Comparison of ENCODE assay signal across 8 cellular contexts in genomic region chr11:44623716-44624491, GRCh38. TPM values are rescaled to one million over a fixed set of nuclear protein-coding genes. Genes with fewer than 3 reads are reported as not detected.
A peak's percentile ranks its signal among the peaks of the same experiment; 100 is the strongest.
DNase-seq lines count a peak whose midpoint lies in the region; ATAC-seq, FAIRE-seq and TF ChIP-seq lines count a peak whose summit lies in the region.

No MANE protein-coding gene starts in this region.

- 75 to 96% methylated on average over 2 to 8 of the region's 8 CpGs for WGBS in testis, 2 donors

- H3K36me3 Mint-ChIP-seq in T-helper 1 cell treated with Interleukin-12 subunit alpha and Interleukin-12 subunit beta and Interleukin-4 antibody, amounts not matched to agents 30 μg/mL and 1 μg/mL, for 36 hours (ENCODE audit: low read depth): peaks cover 39% of the 10 kb centered on the region
- peaks cover 0 to 6% of the 10 kb centered on the region in 2 donors for H3K36me3 Mint-ChIP-seq in activated T-cell treated with anti-CD3 and anti-CD28 coated beads, Interleukin-2, amount 50 U/mL, for 72 hours (ENCODE audit: insufficient read depth in 2 of 2)
- no peaks in the 10 kb centered on the region for H3K36me3 Mint-ChIP-seq in immature natural killer cell

- H3K4me3 Mint-ChIP-seq in T-helper 1 cell treated with Interleukin-12 subunit alpha and Interleukin-12 subunit beta and Interleukin-4 antibody, amounts not matched to agents 30 μg/mL and 1 μg/mL, for 36 hours: no peak overlapping the region
- no peak overlapping the region for H3K4me3 Mint-ChIP-seq in activated T-cell treated with anti-CD3 and anti-CD28 coated beads, Interleukin-2, amount 50 U/mL, for 72 hours
- no peak overlapping the region for H3K4me3 Mint-ChIP-seq in immature natural killer cell

- peaks cover 28% of the 10 kb centered on the region for H3K4me1 Mint-ChIP-seq in T-helper 1 cell treated with Interleukin-12 subunit alpha and Interleukin-12 subunit beta and Interleukin-4 antibody, amounts not matched to agents 30 μg/mL and 1 μg/mL, for 36 hours (ENCODE audit: low read depth)
- peaks cover 28% of the 10 kb centered on the region for H3K4me1 Mint-ChIP-seq in activated T-cell treated with anti-CD3 and anti-CD28 coated beads, Interleukin-2, amount 50 U/mL, for 72 hours (ENCODE audit: low read depth)
- no peaks in the 10 kb centered on the region for H3K4me1 Mint-ChIP-seq in immature natural killer cell

- H3K27me3 Mint-ChIP-seq in T-helper 1 cell treated with Interleukin-12 subunit alpha and Interleukin-12 subunit beta and Interleukin-4 antibody, amounts not matched to agents 30 μg/mL and 1 μg/mL, for 36 hours (ENCODE audit: low read depth): no peaks in the 10 kb centered on the region
- H3K27me3 Mint-ChIP-seq in activated T-cell treated with anti-CD3 and anti-CD28 coated beads, Interleukin-2, amount 50 U/mL, for 72 hours (ENCODE audit: low read depth): no peaks in the 10 kb centered on the region
- H3K27me3 Mint-ChIP-seq in immature natural killer cell (ENCODE audit: low read depth in 3 of 3): peaks cover 0 to 7% (median 5%) of the 10 kb centered on the region in 3 donors

- intact Hi-C loops in testis (cut with DNase I; ENCODE audit: low total_unique reads): loop anchor here (5.0 to 10.0 kb wide), 2 partner anchors 101 to 288 kb away; partner anchors contain the start of gene TSPAN18

- no peak overlapping the region for H3K4me3 ChIP-seq in testis

- H3K27ac ChIP-seq in testis: no peak overlapping the region

- H3K36me3 ChIP-seq in testis (ENCODE audit: low read depth, missing control alignments): no peaks in the 10 kb centered on the region

- no peak for TF ChIP-seq CTCF in testis (IDR thresholded peaks at IDR 0.05)

- H3K9me3 Mint-ChIP-seq in T-helper 1 cell treated with Interleukin-12 subunit alpha and Interleukin-12 subunit beta and Interleukin-4 antibody, amounts not matched to agents 30 μg/mL and 1 μg/mL, for 36 hours: no peaks in the 10 kb centered on the region
- H3K9me3 Mint-ChIP-seq in activated T-cell treated with anti-CD3 and anti-CD28 coated beads, Interleukin-2, amount 50 U/mL, for 72 hours: peaks cover 0 to 3% of the 10 kb centered on the region in 2 donors
- no peaks in the 10 kb centered on the region for H3K9me3 Mint-ChIP-seq in immature natural killer cell

- no peak for FAIRE-seq in frontal cortex (lab: Jason Lieb, UNC)

- no peaks in the 10 kb centered on the region for H3K9me3 ChIP-seq in testis

- no peaks in the 10 kb centered on the region for H3K27me3 ChIP-seq in testis

- no peak for ATAC-seq in activated T-cell treated with anti-CD3 and anti-CD28 coated beads, Interleukin-2, amount 50 U/mL, for 72 hours (replicated peaks in 1 of 2)

- peak overlapping the region; percentile 63 for H3K27ac Mint-ChIP-seq in T-helper 1 cell treated with Interleukin-12 subunit alpha and Interleukin-12 subunit beta and Interleukin-4 antibody, amounts not matched to agents 30 μg/mL and 1 μg/mL, for 36 hours
- peak overlapping the region; percentile 26 for H3K27ac Mint-ChIP-seq in activated T-cell treated with anti-CD3 and anti-CD28 coated beads, Interleukin-2, amount 50 U/mL, for 72 hours
- no peak overlapping the region for H3K27ac Mint-ChIP-seq in immature natural killer cell

- H3K4me1 ChIP-seq in testis: no peaks in the 10 kb centered on the region

- DNase-seq in T-helper 1 cell (no peak), islet precursor cell (peak; percentile 47), testis (peak; percentile 10), putamen (ENCODE audit: low spot score) (no peak), immature natural killer cell (no peak), frontal cortex (ENCODE audit: low spot score in 2 of 2) (no peak)
- no peak for DNase-seq in activated T-cell treated with anti-CD3 and anti-CD28 coated beads, Interleukin-2, amount 50 U/mL, for 72 hours

- TF ChIP-seq POLR2A in testis (IDR thresholded peaks at IDR 0.05): no peak

RNA-seq across cellular contexts. Expression of gene CD82, which starts 58.4 kb away (rescaled TPM):
- total RNA-seq in activated T-cell treated with anti-CD3 and anti-CD28 coated beads, Interleukin-2, amount 50 U/mL, for 72 hours: 100 to 1,000 TPM; 364 to 421 TPM
- total RNA-seq in testis: 10 to 100 TPM in 1 of 2 donors, 1 to 10 TPM in 1; 5.0 to 13.0 TPM
- polyA plus RNA-seq in testis (ENCODE audit: insufficient read depth, low read depth, low replicate concordance): 13.7 TPM
- polyA plus RNA-seq in immature natural killer cell: 10 to 100 TPM in 2 of 3 donors, 1 to 10 TPM in 1; 9.7 to 15.7 (median 10.7) TPM
- total RNA-seq in frontal cortex: 6.5 TPM

Comparison
In these comparisons a context has a peak if more than half of its experiments do, and no peak if none do; other contexts are left out.
1. H3K27ac Mint-ChIP-seq: peak in T-helper 1 cell treated with Interleukin-12 subunit alpha and Interleukin-12 subunit beta and Interleukin-4 antibody, amounts not matched to agents 30 μg/mL and 1 μg/mL, for 36 hours (single experiment) and activated T-cell treated with anti-CD3 and anti-CD28 coated beads, Interleukin-2, amount 50 U/mL, for 72 hours (single experiment); none in immature natural killer cell (0 of 6).
2. DNase-seq: peak in islet precursor cell (single experiment) and testis (single experiment); none in T-helper 1 cell (0 of 5), activated T-cell treated with anti-CD3 and anti-CD28 coated beads, Interleukin-2, amount 50 U/mL, for 72 hours (0 of 2), putamen (single experiment), immature natural killer cell (0 of 3) and frontal cortex (0 of 2).
3. RNA of gene CD82, which starts 58.4 kb away (total RNA-seq): 364 to 421 TPM in activated T-cell treated with anti-CD3 and anti-CD28 coated beads, Interleukin-2, amount 50 U/mL, for 72 hours; 5.0 to 13.0 TPM in testis and 6.5 TPM in frontal cortex (single experiment); every median in the first group is over 10 times any median in the second.